In the genomic region with DNA sequence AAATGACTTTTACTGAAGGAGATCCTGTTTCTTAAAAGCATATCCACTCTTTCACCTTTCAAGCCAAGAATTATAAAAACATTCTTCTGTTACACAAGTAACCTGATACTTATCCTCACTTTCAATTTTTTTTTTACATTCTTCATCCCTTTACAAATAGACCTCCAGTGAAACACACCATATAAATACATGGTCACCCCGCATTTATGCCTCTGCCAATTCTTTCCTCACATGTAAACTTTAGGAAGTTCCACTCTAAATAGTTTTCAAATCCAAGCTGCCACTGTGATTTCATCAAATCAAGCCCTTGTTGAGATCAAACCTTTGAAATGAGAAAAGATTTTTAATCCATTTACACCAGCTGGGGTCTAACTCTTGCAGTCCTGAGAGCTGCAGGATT, we compare ENCODE assay signal across 1 cellular context.
TF ChIP-seq lines count a peak whose summit lies in the region.

No MANE protein-coding gene starts in this region.

TF ChIP-seq in IMR-90, 13 proteins besides CTCF, POLR2A, EP300 and RAD21 (continued from another document):
- TF ChIP-seq MXI1 (IDR thresholded peaks at IDR 0.05; ENCODE audit: borderline replicate concordance, low read depth, low read length) (no peak), RCOR1 (IDR thresholded peaks at IDR 0.05; ENCODE audit: insufficient replicate concordance, low read length) (no peak), CHD1 (IDR thresholded peaks at IDR 0.05; ENCODE audit: low read depth, low read length) (no peak), MAZ (IDR thresholded peaks at IDR 0.05; ENCODE audit: borderline replicate concordance, low read depth, low read length) (no peak), SMC3 (IDR thresholded peaks at IDR 0.05; ENCODE audit: low read depth, low read length) (no peak)
- TF ChIP-seq, protein P1, sequence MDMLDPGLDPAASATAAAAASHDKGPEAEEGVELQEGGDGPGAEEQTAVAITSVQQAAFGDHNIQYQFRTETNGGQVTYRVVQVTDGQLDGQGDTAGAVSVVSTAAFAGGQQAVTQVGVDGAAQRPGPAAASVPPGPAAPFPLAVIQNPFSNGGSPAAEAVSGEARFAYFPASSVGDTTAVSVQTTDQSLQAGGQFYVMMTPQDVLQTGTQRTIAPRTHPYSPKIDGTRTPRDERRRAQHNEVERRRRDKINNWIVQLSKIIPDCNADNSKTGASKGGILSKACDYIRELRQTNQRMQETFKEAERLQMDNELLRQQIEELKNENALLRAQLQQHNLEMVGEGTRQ (IDR thresholded peaks at IDR 0.05; ENCODE audit: low read depth, low read length) = no peak
- TF ChIP-seq, protein P2, sequence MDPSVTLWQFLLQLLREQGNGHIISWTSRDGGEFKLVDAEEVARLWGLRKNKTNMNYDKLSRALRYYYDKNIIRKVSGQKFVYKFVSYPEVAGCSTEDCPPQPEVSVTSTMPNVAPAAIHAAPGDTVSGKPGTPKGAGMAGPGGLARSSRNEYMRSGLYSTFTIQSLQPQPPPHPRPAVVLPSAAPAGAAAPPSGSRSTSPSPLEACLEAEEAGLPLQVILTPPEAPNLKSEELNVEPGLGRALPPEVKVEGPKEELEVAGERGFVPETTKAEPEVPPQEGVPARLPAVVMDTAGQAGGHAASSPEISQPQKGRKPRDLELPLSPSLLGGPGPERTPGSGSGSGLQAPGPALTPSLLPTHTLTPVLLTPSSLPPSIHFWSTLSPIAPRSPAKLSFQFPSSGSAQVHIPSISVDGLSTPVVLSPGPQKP (IDR thresholded peaks at IDR 0.05; ENCODE audit: borderline replicate concordance, low read depth, low read length) = no peak
